9 cellular contexts compared by ENCODE assay signal in the genomic region with DNA sequence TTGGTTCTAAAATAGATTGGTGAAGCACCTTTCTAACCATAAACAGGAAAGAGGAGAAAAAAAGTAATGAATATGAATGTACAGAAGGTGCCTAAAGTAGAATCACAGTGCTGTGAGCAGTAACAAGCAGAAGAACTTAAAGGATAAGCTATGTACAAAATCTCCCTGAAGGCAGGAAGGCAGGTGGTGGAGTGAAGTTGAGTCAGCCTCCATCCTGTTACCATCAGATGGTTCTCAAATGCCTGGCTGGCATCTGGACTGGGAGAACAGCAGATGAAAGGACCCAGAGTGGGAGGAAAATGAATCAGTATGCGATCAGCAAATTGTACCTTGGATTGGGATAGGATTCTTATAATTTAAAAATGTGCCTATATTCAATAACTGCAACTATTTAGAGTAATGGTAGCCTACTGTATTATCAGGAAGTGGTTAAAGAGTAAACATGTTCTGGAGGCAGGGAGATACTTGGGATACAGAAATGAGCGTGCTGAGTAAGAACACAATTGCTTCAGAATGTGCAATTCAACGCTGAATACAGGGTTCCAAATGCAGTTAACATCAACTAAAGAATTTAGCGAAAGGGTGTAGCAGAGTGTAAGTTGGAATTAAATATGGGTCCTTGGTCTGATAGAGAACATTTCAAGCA. TPM values are rescaled to one million over a fixed set of nuclear protein-coding genes. Genes with fewer than 3 reads are reported as not detected.
DNase-seq lines count a peak whose midpoint lies in the region; ATAC-seq and TF ChIP-seq lines count a peak whose summit lies in the region.
"Had no signal": no experiment of that assay in that cellular context is flagged by ENCODE, and none has a peak within 500 bp of the region (broad histone marks: within the 10 kb centered on the region; RNA-seq: fewer than 3 reads in every experiment).

No MANE protein-coding gene starts in this region.

- no peaks in the 10 kb centered on the region for H3K9me3 Mint-ChIP-seq in activated naive CD4-positive, alpha-beta T cell treated with anti-CD3 and anti-CD28 coated beads for 36 hours
- H3K9me3 Mint-ChIP-seq in activated T-helper 17 cell treated with anti-CD3 and anti-CD28 coated beads, Interleukin-2, amount 50 U/mL, for 72 hours: no peaks in the 10 kb centered on the region

- peak; percentile 29 for DNase-seq in activated naive CD4-positive, alpha-beta T cell treated with anti-CD3 and anti-CD28 coated beads for 36 hours
- no peak for DNase-seq in activated naive CD4-positive, alpha-beta T cell (lab: John Stamatoyannopoulos, UW)
- DNase-seq in inferior parietal cortex (ENCODE audit: extremely low spot score) (peak; percentile 57), thoracic aorta (ENCODE audit: low spot score) (no peak), left lobe of liver (ENCODE audit: low spot score) (no peak), NCI-H1436 (lab: John Stamatoyannopoulos, UW) (no peak)
- no peak for DNase-seq in activated CD8-positive, alpha-beta memory T cell treated with anti-CD3 and anti-CD28 coated beads for 24 hours

- peak overlapping the region in 1 of 2 donors; percentile 84 for H3K27ac ChIP-seq in thoracic aorta

- H3K27me3 Mint-ChIP-seq in activated naive CD4-positive, alpha-beta T cell treated with anti-CD3 and anti-CD28 coated beads for 36 hours (ENCODE audit: low read depth): peaks cover 38% of the 10 kb centered on the region
- H3K27me3 Mint-ChIP-seq in activated T-helper 17 cell treated with anti-CD3 and anti-CD28 coated beads, Interleukin-2, amount 50 U/mL, for 72 hours: peaks cover 25% of the 10 kb centered on the region

- no peak overlapping the region for H3K4me3 Mint-ChIP-seq in activated naive CD4-positive, alpha-beta T cell treated with anti-CD3 and anti-CD28 coated beads for 36 hours
- peak overlapping the region; percentile 80 for H3K4me3 Mint-ChIP-seq in activated T-helper 17 cell treated with anti-CD3 and anti-CD28 coated beads, Interleukin-2, amount 50 U/mL, for 72 hours

- H3K9me3 ChIP-seq in thoracic aorta: no peaks in the 10 kb centered on the region
- H3K9me3 ChIP-seq: prostate gland had no signal

- H3K4me1 ChIP-seq in thoracic aorta (ENCODE audit: control insufficient read depth in 1 of 2, low read depth in 2 of 2): peaks cover 3 to 17% of the 10 kb centered on the region in 2 donors
- H3K4me1 ChIP-seq: prostate gland had no signal

- CTCF ChIA-PET in activated naive CD4-positive, alpha-beta T cell treated with anti-CD3 and anti-CD28 coated beads for 36 hours (lab: Charles Lee): no interaction called here

- intact Hi-C loops in activated naive CD4-positive, alpha-beta T cell treated with anti-CD3 and anti-CD28 coated beads for 36 hours (cut with micrococcal nuclease): loop anchor here (5.0 kb wide), 1 partner anchor 89 kb away; no protein-coding TSS in a partner anchor

- H3K36me3 Mint-ChIP-seq in activated naive CD4-positive, alpha-beta T cell treated with anti-CD3 and anti-CD28 coated beads for 36 hours (ENCODE audit: low read depth): no peaks in the 10 kb centered on the region
- no peaks in the 10 kb centered on the region for H3K36me3 Mint-ChIP-seq in activated T-helper 17 cell treated with anti-CD3 and anti-CD28 coated beads, Interleukin-2, amount 50 U/mL, for 72 hours (ENCODE audit: low read depth)

- TF ChIP-seq CTCF in thoracic aorta (IDR thresholded peaks at IDR 0.05): no peak

- H3K27me3 ChIP-seq in thoracic aorta (replicated peaks; ENCODE audit: insufficient read depth): no peaks in the 10 kb centered on the region

- peak overlapping the region; percentile 82 for H3K4me3 ChIP-seq in thoracic aorta

- H3K4me1 Mint-ChIP-seq in activated naive CD4-positive, alpha-beta T cell treated with anti-CD3 and anti-CD28 coated beads for 36 hours (ENCODE audit: low read depth): peaks cover 21% of the 10 kb centered on the region
- peaks cover 10% of the 10 kb centered on the region for H3K4me1 Mint-ChIP-seq in activated T-helper 17 cell treated with anti-CD3 and anti-CD28 coated beads, Interleukin-2, amount 50 U/mL, for 72 hours

- no peak for ATAC-seq in activated T-helper 17 cell treated with anti-CD3 and anti-CD28 coated beads, Interleukin-2, amount 50 U/mL, for 72 hours (replicated peaks)
- ATAC-seq in thoracic aorta (ENCODE audit: insufficient number of reproducible peaks, low FRiP score, low read depth) (no peak), left lobe of liver (no peak)

- H3K36me3 ChIP-seq in thoracic aorta: no peaks in the 10 kb centered on the region
- H3K36me3 ChIP-seq: prostate gland had no signal

- H3K27ac Mint-ChIP-seq in activated naive CD4-positive, alpha-beta T cell treated with anti-CD3 and anti-CD28 coated beads for 36 hours: no peak overlapping the region
- H3K27ac Mint-ChIP-seq in activated T-helper 17 cell treated with anti-CD3 and anti-CD28 coated beads, Interleukin-2, amount 50 U/mL, for 72 hours: no peak overlapping the region

RNA-seq across cellular contexts. Expression of a gene that starts 21.1 kb away (rescaled TPM):
- 1 to 10 TPM; 4.8 to 7.1 TPM for total RNA-seq in activated naive CD4-positive, alpha-beta T cell treated with anti-CD3 and anti-CD28 coated beads for 36 hours
- 1 to 10 TPM; 9.5 to 9.9 TPM for total RNA-seq in activated T-helper 17 cell treated with anti-CD3 and anti-CD28 coated beads, Interleukin-2, amount 50 U/mL, for 72 hours
- total RNA-seq in thoracic aorta (10 to 100 TPM; 15.6 to 38.1 TPM), left lobe of liver (3.7 TPM)

Comparison
In these comparisons a context has a peak if more than half of its experiments do, and no peak if none do; other contexts are left out.
1. DNase-seq: peak in activated naive CD4-positive, alpha-beta T cell treated with anti-CD3 and anti-CD28 coated beads for 36 hours (single experiment) and inferior parietal cortex (single experiment); none in activated naive CD4-positive, alpha-beta T cell (0 of 4), thoracic aorta (single experiment), left lobe of liver (single experiment), NCI-H1436 (single experiment) and activated CD8-positive, alpha-beta memory T cell treated with anti-CD3 and anti-CD28 coated beads for 24 hours (single experiment).